In the genomic region with DNA sequence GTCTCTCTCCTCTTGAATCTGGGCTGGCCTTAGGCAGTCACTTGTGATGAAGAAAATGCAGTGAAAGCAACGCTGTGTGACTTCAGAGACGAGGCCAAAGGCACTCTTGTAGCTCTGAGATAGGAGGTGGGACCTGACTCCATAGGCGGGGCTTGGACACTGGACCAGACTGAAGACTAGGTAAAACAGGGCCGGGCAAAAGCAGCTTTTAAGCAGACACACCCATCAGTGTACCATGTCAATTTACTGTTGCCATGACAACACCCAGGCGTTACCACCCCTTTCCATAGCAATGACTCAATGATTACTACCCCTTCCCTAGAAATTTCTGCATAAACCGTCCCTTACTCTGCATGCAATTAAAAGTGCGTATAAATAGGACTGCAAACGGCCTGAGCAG, we compare ENCODE assay signal across 1 cellular context.
TF ChIP-seq lines count a peak whose summit lies in the region.

No MANE protein-coding gene starts in this region.

TF ChIP-seq in K562, 482 proteins besides CTCF, POLR2A, EP300 and RAD21 (continues in another document):
- TF ChIP-seq, protein P1, sequence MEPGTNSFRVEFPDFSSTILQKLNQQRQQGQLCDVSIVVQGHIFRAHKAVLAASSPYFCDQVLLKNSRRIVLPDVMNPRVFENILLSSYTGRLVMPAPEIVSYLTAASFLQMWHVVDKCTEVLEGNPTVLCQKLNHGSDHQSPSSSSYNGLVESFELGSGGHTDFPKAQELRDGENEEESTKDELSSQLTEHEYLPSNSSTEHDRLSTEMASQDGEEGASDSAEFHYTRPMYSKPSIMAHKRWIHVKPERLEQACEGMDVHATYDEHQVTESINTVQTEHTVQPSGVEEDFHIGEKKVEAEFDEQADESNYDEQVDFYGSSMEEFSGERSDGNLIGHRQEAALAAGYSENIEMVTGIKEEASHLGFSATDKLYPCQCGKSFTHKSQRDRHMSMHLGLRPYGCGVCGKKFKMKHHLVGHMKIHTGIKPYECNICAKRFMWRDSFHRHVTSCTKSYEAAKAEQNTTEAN (CRISPR knock-in tag; IDR thresholded peaks at IDR 0.05) = no peak
- TF ChIP-seq MEIS2 (IDR thresholded peaks at IDR 0.05; ENCODE audit: partially characterized antibody) = no peak
- TF ChIP-seq ZBTB49 (CRISPR knock-in tag; IDR thresholded peaks at IDR 0.05; ENCODE audit: borderline replicate concordance) = no peak
- no peak for TF ChIP-seq ZBTB7A (IDR thresholded peaks at IDR 0.05; ENCODE audit: borderline replicate concordance, control insufficient read depth, low read depth, low read length)
- TF ChIP-seq CAMTA2 (CRISPR knock-in tag; conservative IDR thresholded peaks at IDR 0.05) = no peak
- TF ChIP-seq, protein P2, sequence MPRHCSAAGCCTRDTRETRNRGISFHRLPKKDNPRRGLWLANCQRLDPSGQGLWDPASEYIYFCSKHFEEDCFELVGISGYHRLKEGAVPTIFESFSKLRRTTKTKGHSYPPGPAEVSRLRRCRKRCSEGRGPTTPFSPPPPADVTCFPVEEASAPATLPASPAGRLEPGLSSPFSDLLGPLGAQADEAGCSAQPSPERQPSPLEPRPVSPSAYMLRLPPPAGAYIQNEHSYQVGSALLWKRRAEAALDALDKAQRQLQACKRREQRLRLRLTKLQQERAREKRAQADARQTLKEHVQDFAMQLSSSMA (CRISPR knock-in tag; IDR thresholded peaks at IDR 0.05) = no peak
- TF ChIP-seq MNT (conservative IDR thresholded peaks at IDR 0.05) = no peak
- no peak for TF ChIP-seq ZBTB17 (CRISPR knock-in tag; IDR thresholded peaks at IDR 0.05)
- TF ChIP-seq ZNF124 (CRISPR knock-in tag; IDR thresholded peaks at IDR 0.05) = no peak
- no peak for TF ChIP-seq RBM17 (IDR thresholded peaks at IDR 0.05; ENCODE audit: borderline replicate concordance, low read depth, low read length)
- no peak for TF ChIP-seq MLX (CRISPR knock-in tag; conservative IDR thresholded peaks at IDR 0.05)
- TF ChIP-seq, protein P3, sequence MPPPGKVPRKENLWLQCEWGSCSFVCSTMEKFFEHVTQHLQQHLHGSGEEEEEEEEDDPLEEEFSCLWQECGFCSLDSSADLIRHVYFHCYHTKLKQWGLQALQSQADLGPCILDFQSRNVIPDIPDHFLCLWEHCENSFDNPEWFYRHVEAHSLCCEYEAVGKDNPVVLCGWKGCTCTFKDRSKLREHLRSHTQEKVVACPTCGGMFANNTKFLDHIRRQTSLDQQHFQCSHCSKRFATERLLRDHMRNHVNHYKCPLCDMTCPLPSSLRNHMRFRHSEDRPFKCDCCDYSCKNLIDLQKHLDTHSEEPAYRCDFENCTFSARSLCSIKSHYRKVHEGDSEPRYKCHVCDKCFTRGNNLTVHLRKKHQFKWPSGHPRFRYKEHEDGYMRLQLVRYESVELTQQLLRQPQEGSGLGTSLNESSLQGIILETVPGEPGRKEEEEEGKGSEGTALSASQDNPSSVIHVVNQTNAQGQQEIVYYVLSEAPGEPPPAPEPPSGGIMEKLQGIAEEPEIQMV (tag; conservative IDR thresholded peaks at IDR 0.05; ENCODE audit: low read depth) = peak; percentile 96
- TF ChIP-seq, protein P4, sequence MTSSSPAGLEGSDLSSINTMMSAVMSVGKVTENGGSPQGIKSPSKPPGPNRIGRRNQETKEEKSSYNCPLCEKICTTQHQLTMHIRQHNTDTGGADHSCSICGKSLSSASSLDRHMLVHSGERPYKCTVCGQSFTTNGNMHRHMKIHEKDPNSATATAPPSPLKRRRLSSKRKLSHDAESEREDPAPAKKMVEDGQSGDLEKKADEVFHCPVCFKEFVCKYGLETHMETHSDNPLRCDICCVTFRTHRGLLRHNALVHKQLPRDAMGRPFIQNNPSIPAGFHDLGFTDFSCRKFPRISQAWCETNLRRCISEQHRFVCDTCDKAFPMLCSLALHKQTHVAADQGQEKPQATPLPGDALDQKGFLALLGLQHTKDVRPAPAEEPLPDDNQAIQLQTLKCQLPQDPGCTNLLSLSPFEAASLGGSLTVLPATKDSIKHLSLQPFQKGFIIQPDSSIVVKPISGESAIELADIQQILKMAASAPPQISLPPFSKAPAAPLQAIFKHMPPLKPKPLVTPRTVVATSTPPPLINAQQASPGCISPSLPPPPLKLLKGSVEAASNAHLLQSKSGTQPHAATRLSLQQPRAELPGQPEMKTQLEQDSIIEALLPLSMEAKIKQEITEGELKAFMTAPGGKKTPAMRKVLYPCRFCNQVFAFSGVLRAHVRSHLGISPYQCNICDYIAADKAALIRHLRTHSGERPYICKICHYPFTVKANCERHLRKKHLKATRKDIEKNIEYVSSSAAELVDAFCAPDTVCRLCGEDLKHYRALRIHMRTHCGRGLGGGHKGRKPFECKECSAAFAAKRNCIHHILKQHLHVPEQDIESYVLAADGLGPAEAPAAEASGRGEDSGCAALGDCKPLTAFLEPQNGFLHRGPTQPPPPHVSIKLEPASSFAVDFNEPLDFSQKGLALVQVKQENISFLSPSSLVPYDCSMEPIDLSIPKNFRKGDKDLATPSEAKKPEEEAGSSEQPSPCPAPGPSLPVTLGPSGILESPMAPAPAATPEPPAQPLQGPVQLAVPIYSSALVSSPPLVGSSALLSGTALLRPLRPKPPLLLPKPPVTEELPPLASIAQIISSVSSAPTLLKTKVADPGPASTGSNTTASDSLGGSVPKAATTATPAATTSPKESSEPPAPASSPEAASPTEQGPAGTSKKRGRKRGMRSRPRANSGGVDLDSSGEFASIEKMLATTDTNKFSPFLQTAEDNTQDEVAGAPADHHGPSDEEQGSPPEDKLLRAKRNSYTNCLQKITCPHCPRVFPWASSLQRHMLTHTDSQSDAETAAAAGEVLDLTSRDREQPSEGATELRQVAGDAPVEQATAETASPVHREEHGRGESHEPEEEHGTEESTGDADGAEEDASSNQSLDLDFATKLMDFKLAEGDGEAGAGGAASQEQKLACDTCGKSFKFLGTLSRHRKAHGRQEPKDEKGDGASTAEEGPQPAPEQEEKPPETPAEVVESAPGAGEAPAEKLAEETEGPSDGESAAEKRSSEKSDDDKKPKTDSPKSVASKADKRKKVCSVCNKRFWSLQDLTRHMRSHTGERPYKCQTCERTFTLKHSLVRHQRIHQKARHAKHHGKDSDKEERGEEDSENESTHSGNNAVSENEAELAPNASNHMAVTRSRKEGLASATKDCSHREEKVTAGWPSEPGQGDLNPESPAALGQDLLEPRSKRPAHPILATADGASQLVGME (CRISPR knock-in tag; IDR thresholded peaks at IDR 0.05) = no peak
- no peak for TF ChIP-seq SREBF1 (IDR thresholded peaks at IDR 0.05; ENCODE audit: borderline replicate concordance, low read depth, low read length)
- TF ChIP-seq CC2D1A (IDR thresholded peaks at IDR 0.05) = peak; percentile 73
- no peak for TF ChIP-seq RERE (CRISPR knock-in tag; IDR thresholded peaks at IDR 0.05; ENCODE audit: borderline replicate concordance)
- no peak for TF ChIP-seq FIP1L1 (IDR thresholded peaks at IDR 0.05; ENCODE audit: low read depth, low read length, poor library complexity, severe bottlenecking)
- TF ChIP-seq, protein P5, sequence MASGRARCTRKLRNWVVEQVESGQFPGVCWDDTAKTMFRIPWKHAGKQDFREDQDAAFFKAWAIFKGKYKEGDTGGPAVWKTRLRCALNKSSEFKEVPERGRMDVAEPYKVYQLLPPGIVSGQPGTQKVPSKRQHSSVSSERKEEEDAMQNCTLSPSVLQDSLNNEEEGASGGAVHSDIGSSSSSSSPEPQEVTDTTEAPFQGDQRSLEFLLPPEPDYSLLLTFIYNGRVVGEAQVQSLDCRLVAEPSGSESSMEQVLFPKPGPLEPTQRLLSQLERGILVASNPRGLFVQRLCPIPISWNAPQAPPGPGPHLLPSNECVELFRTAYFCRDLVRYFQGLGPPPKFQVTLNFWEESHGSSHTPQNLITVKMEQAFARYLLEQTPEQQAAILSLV (tag; IDR thresholded peaks at IDR 0.05) = no peak
- no peak for TF ChIP-seq MIER1 (IDR thresholded peaks at IDR 0.05; ENCODE audit: low read depth)
- TF ChIP-seq, protein P6, sequence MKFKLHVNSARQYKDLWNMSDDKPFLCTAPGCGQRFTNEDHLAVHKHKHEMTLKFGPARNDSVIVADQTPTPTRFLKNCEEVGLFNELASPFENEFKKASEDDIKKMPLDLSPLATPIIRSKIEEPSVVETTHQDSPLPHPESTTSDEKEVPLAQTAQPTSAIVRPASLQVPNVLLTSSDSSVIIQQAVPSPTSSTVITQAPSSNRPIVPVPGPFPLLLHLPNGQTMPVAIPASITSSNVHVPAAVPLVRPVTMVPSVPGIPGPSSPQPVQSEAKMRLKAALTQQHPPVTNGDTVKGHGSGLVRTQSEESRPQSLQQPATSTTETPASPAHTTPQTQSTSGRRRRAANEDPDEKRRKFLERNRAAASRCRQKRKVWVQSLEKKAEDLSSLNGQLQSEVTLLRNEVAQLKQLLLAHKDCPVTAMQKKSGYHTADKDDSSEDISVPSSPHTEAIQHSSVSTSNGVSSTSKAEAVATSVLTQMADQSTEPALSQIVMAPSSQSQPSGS (CRISPR knock-in tag; IDR thresholded peaks at IDR 0.05) = no peak
- no peak for TF ChIP-seq ILK (tag; IDR thresholded peaks at IDR 0.05; ENCODE audit: borderline replicate concordance, low read depth)
- TF ChIP-seq ZNF696 (CRISPR knock-in tag; conservative IDR thresholded peaks at IDR 0.05) = no peak
- TF ChIP-seq HDAC1 (IDR thresholded peaks at IDR 0.05) = no peak
- no peak for TF ChIP-seq NFATC3 (IDR thresholded peaks at IDR 0.05)
